Comparison of ENCODE assay signal across 18 cellular contexts in the genomic region with DNA sequence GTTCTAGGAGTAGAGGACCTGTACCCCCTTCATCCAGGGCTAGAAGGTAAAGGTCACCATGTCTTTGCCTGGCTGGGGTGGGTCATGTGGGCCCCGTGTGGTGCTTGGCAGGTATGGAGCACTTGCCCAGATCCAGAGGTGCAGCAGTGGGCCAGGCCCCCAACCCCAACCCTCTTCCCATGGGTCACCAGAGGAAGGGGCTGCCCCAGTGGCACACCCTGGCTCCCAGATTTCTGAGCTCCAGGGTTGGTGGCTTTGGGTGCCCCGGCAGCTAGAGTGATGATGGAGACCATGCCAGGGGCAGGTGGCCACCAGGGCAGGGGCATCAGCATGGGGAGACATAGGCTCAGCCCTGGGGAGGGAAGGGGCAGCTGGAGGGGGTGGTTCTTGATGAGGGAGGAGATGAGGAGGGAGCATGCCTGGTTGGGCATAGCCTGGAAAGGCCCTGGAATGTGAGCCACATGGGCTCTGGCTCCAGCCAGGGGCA. TPM values are rescaled to one million over a fixed set of nuclear protein-coding genes. Genes with fewer than 3 reads are reported as not detected.
DNase-seq lines count a peak whose midpoint lies in the region; ATAC-seq and TF ChIP-seq lines count a peak whose summit lies in the region.
"Had no signal": no experiment of that assay in that cellular context is flagged by ENCODE, and none has a peak within 500 bp of the region (broad histone marks: within the 10 kb centered on the region; RNA-seq: fewer than 3 reads in every experiment).

No MANE protein-coding gene starts in this region.

- ATAC-seq in CD8-positive, alpha-beta T cell, result no peak
- ATAC-seq in HG03432 (IDR thresholded peaks at IDR 0.05; ENCODE audit: unreplicated experiment), result no peak

- POLR2A ChIA-PET in CD8-positive, alpha-beta T cell (lab: Charles Lee), result no interaction called here

- CTCF ChIA-PET in CD8-positive, alpha-beta T cell (lab: Charles Lee), result interaction anchor here (3.9 kb wide), 1 partner anchor 9 kb away, joined by 27 read pairs; no protein-coding TSS in a partner anchor

- H3K9ac ChIP-seq in HUES6 (ENCODE audit: low read length), result no peak overlapping the region

- H3K4me1 Mint-ChIP-seq in CD8-positive, alpha-beta T cell (ENCODE audit: low read depth), result peaks cover 13% of the 10 kb centered on the region
- H3K4me1 Mint-ChIP-seq in neural crest cell, result peaks cover 8% of the 10 kb centered on the region

- H3K4me3 Mint-ChIP-seq in CD8-positive, alpha-beta T cell, result peak overlapping the region; percentile 15
- H3K4me3 Mint-ChIP-seq in neural crest cell, result peak overlapping the region; percentile 80

- H3K4me3 ChIP-seq in CD8-positive, alpha-beta T cell (ENCODE audit: low read depth, low read length), result no peak overlapping the region
- H3K4me3 ChIP-seq in HUES6 (ENCODE audit: low read depth, low read length) (peak overlapping the region; percentile 63; the same call in 1 of the 2 replicates), right atrium auricular region (no peak overlapping the region), H7 (ENCODE audit: insufficient read depth, low read depth, low read length) (no peak overlapping the region)

- no peaks in the 10 kb centered on the region for H3K9me3 Mint-ChIP-seq in CD8-positive, alpha-beta T cell
- H3K9me3 Mint-ChIP-seq in neural crest cell, result no peaks in the 10 kb centered on the region
- H3K9me3 Mint-ChIP-seq: CD4-positive, alpha-beta T cell had no signal

- H3K27me3 ChIP-seq in CD8-positive, alpha-beta T cell (ENCODE audit: insufficient read depth, low read length), result peaks cover 8% of the 10 kb centered on the region
- H3K27me3 ChIP-seq in HUES6 (ENCODE audit: control insufficient read depth, insufficient read depth, low read length) (peaks cover 97% of the 10 kb centered on the region), right atrium auricular region (no peaks in the 10 kb centered on the region), H7 (ENCODE audit: control insufficient read depth, insufficient read depth, low read length) (peaks cover 76% of the 10 kb centered on the region)

- no peaks in the 10 kb centered on the region for H3K36me3 ChIP-seq in CD8-positive, alpha-beta T cell (ENCODE audit: insufficient read depth, low read length)
- peaks cover 7% of the 10 kb centered on the region; the same call in 1 of the 2 replicates for H3K36me3 ChIP-seq in HUES6 (ENCODE audit: control insufficient read depth, insufficient read depth, low read length)
- peaks cover 25% of the 10 kb centered on the region for H3K36me3 ChIP-seq in right atrium auricular region
- H3K36me3 ChIP-seq in H7 (replicated peaks; ENCODE audit: control insufficient read depth, insufficient read depth, low read length), result no peaks in the 10 kb centered on the region

- H3K36me3 Mint-ChIP-seq in CD8-positive, alpha-beta T cell, result no peaks in the 10 kb centered on the region
- H3K36me3 Mint-ChIP-seq in neural crest cell (ENCODE audit: low read depth), result peaks cover 13% of the 10 kb centered on the region

- peaks cover 42% of the 10 kb centered on the region for H3K27me3 Mint-ChIP-seq in CD8-positive, alpha-beta T cell (ENCODE audit: low read depth)
- H3K27me3 Mint-ChIP-seq in neural crest cell (ENCODE audit: low read depth), result peaks cover 66% of the 10 kb centered on the region

- intact Hi-C loops in CD8-positive, alpha-beta T cell (cut with DNase I, micrococcal nuclease), result loop anchor here in 1 of 2 experiments (10.0 kb wide), 1 partner anchor 414 kb away; the partner anchor contains the start of gene ZDHHC8

- DNase-seq in CD8-positive, alpha-beta T cell, result no peak
- no peak for DNase-seq in right atrium auricular region (ENCODE audit: low spot score)
- no peak for DNase-seq in neural crest cell (ENCODE audit: low read depth, low spot score)
- DNase-seq in hypothalamus (lab: John Stamatoyannopoulos, UW), result no peak
- no peak for DNase-seq in H7
- no peak for DNase-seq in NCI-H2171 treated with DMSO at 0.1 percent for 48 hours (lab: John Stamatoyannopoulos, UW)
- DNase-seq: CD4-positive, alpha-beta T cell; DMS153; GOT3; Kasumi-1; NCI-H1417; NCI-H1694 treated with DMSO at 0.1 percent for 48 hours; NCI-H446 treated with DMSO at 0.1 percent for 48 hours; NCI-H526 treated with DMSO at 0.1 percent for 48 hours; OCI-M1 had no signal

- no peaks in the 10 kb centered on the region for H3K9me3 ChIP-seq in CD8-positive, alpha-beta T cell (ENCODE audit: low read length)
- H3K9me3 ChIP-seq in HUES6 (ENCODE audit: control insufficient read depth, insufficient read depth, low read depth, low read length) (no peaks in the 10 kb centered on the region), right atrium auricular region (no peaks in the 10 kb centered on the region)

- no peak overlapping the region for H3K27ac Mint-ChIP-seq in CD8-positive, alpha-beta T cell
- no peak overlapping the region for H3K27ac Mint-ChIP-seq in neural crest cell (ENCODE audit: unreplicated experiment)
- H3K27ac Mint-ChIP-seq: CD4-positive, alpha-beta T cell had no signal

- peaks cover 26% of the 10 kb centered on the region for H3K4me1 ChIP-seq in CD8-positive, alpha-beta T cell (ENCODE audit: insufficient read depth, low read length)
- peaks cover 36% of the 10 kb centered on the region for H3K4me1 ChIP-seq in HUES6 (ENCODE audit: control insufficient read depth, insufficient read depth, low read length)
- H3K4me1 ChIP-seq in right atrium auricular region, result peaks cover 0 to 70% of the 10 kb centered on the region in 2 donors

- no peak for TF ChIP-seq CTCF in CD8-positive, alpha-beta T cell (IDR thresholded peaks at IDR 0.05)
- TF ChIP-seq CTCF in right atrium auricular region (IDR thresholded peaks at IDR 0.05), result no peak
- no peak for TF ChIP-seq CTCF in neural crest cell (conservative IDR thresholded peaks at IDR 0.05)

- H3K27ac ChIP-seq in CD8-positive, alpha-beta T cell (ENCODE audit: low read depth, low read length), result no peak overlapping the region
- H3K27ac ChIP-seq in HUES6 (ENCODE audit: low read depth, low read length), result no peak overlapping the region
- peak overlapping the region; percentile 91 to 96 for H3K27ac ChIP-seq in right atrium auricular region

RNA-seq across cellular contexts. Expression of gene GP1BB, which starts 2.3 kb away (rescaled TPM):
- under 1 TPM in 1 of 2 experiments, not detected in 1; 0.39 TPM for total RNA-seq in CD8-positive, alpha-beta T cell
- 10 to 100 TPM; 25.8 to 34.7 TPM for total RNA-seq in right atrium auricular region
- total RNA-seq in neural crest cell, result 4.6 and 4.8 TPM in 2 replicates
- 3.7 and 7.3 TPM in 2 replicates for total RNA-seq in H7 (2014; rRNA removed; shearing (Covaris generic))

RNA-seq across cellular contexts. Expression of gene SEPTIN5, which starts 6.7 kb away (rescaled TPM):
- 1 to 10 TPM in 1 of 2 experiments, under 1 TPM in 1; 0.75 to 1.4 TPM for total RNA-seq in CD8-positive, alpha-beta T cell
- total RNA-seq in right atrium auricular region (100 to 1,000 TPM; 162 to 287 TPM), neural crest cell (30.2 and 31.9 TPM in 2 replicates)
- total RNA-seq in H7 (2014; rRNA removed; shearing (Covaris generic)), result 28.4 and 36.0 TPM in 2 replicates

RNA-seq across cellular contexts. Expression of gene TBX1, which starts 39.5 kb away (rescaled TPM):
- not detected for total RNA-seq in CD8-positive, alpha-beta T cell
- total RNA-seq in right atrium auricular region (under 1 TPM in 1 of 2 donors, not detected in 1; 0.24 TPM), neural crest cell (not detected in 2 replicates)
- 6.2 and 6.7 TPM in 2 replicates for total RNA-seq in H7 (2014; rRNA removed; shearing (Covaris generic))
- total RNA-seq: CD4-positive, alpha-beta T cell; MCF 10A had no signal

Comparison
In these comparisons a context has a peak if more than half of its experiments do, and no peak if none do; other contexts are left out.
1. H3K27ac ChIP-seq: peak in right atrium auricular region (2 of 2); none in CD8-positive, alpha-beta T cell (single experiment) and HUES6 (single experiment).
2. RNA of gene SEPTIN5, which starts 6.7 kb away (total RNA-seq): 162 to 287 TPM in right atrium auricular region, 28.4 to 36.0 TPM in H7 and 30.2 to 31.9 TPM in neural crest cell; 0.75 to 1.4 TPM in CD8-positive, alpha-beta T cell; every median in the first group is over 10 times any median in the second.